In the genomic region with DNA sequence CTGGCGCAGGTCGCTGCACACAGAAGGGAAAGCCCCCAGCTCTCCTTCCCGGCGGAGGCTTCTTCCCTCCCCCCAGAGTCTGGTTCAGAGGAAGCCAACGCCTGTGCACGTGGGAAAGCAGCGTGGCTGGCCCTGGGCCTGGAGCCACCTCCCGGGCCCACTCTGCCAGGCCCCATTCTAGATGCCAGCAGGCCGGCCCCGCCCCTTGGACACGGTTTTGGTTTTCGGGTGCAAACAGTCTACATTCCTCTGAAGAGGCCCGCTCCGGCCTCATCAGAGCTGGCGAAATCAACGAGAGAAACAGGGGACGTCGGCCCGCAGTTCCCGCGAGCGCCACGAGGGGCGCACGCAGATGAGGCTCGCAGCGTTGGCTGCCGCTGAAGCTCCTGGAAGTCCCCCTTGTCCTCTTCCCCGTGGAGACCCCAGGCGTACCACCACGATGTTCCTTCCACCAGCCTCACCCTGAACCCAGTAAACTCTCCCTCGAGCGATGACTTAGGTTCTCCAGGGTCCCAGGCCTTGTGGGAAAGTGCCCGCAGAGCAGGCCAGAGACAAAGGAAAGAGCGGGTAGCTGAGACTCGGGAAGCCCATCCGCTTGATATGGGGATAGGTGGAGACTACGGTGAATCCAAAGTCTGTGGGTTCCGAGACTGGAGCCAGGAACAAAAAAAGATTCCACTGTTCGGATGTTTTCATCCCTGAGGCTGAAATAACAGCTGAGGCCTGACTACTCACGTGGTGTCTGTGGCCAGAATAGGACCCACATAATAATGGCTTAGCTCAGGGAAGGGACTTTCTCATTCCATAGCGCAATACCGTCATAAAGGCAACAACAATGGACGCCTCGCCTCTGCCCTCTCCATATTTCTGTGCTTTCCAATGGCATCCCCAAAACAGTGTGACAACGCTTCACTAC, we compare ENCODE assay signal across 8 cellular contexts.
A peak's percentile ranks its signal among the peaks of the same experiment; 100 is the strongest.
DNase-seq lines count a peak whose midpoint lies in the region; ATAC-seq and TF ChIP-seq lines count a peak whose summit lies in the region.

No MANE protein-coding gene starts in this region.

- DNase-seq in PC-9 (peak in 1 of 2 experiments; percentile 75), Right ventricle myocardium inferior (ENCODE audit: missing footprints) (peak; percentile 89), SHP77 treated with DMSO at 0.1 percent for 48 hours (lab: John Stamatoyannopoulos, UW) (no peak)
- DNase-seq in activated naive CD4-positive, alpha-beta T cell treated with anti-CD3 and anti-CD28 coated beads, Interleukin-2, amount 50 U/mL, for 16 hours = peak; percentile 56

- H3K27me3 ChIP-seq in PC-9 (ENCODE audit: insufficient read depth, low read depth) = no peaks in the 10 kb centered on the region
- H3K27me3 ChIP-seq in parathyroid adenoma (ENCODE audit: control insufficient read depth, insufficient read depth, low read length) = no peaks in the 10 kb centered on the region

- intact Hi-C loops in PC-9 (cut with micrococcal nuclease; ENCODE audit: unreplicated experiment) = no loop called here
- intact Hi-C loops in Right ventricle myocardium inferior (cut with DNase I) = no loop called here

- no peaks in the 10 kb centered on the region for H3K4me1 ChIP-seq in PC-9 (replicated peaks; ENCODE audit: insufficient read depth)
- H3K4me1 ChIP-seq in parathyroid adenoma = no peaks in the 10 kb centered on the region
- no peaks in the 10 kb centered on the region for H3K4me1 ChIP-seq in urinary bladder (ENCODE audit: insufficient read depth)

- H3K36me3 ChIP-seq in PC-9 (ENCODE audit: low read depth) (no peaks in the 10 kb centered on the region), parathyroid adenoma (ENCODE audit: control insufficient read depth, insufficient read depth, low read length) (no peaks in the 10 kb centered on the region), urinary bladder (ENCODE audit: insufficient read depth) (no peaks in the 10 kb centered on the region)

- H4K20me1 ChIP-seq in PC-9 (ENCODE audit: insufficient read depth) = no peaks in the 10 kb centered on the region

- no peaks in the 10 kb centered on the region for H3F3A ChIP-seq in PC-9 (ENCODE audit: insufficient read depth, low read depth)

- H3K9me2 ChIP-seq in PC-9 (ENCODE audit: insufficient read depth) = no peaks in the 10 kb centered on the region

- H3K4me2 ChIP-seq in PC-9 (no peak overlapping the region), parathyroid adenoma (ENCODE audit: low read length) (peak overlapping the region; percentile 58)

- H3K79me2 ChIP-seq in PC-9 (ENCODE audit: low read depth) (no peaks in the 10 kb centered on the region), parathyroid adenoma (no peaks in the 10 kb centered on the region)

- 31% methylated on average over 46 of the region's 46 CpGs for WGBS in urinary bladder

- H3K9ac ChIP-seq in parathyroid adenoma = no peak overlapping the region

- TF ChIP-seq CTCF in PC-9 (conservative IDR thresholded peaks at IDR 0.05) (peak; percentile 59), parathyroid adenoma (IDR thresholded peaks at IDR 0.05) (peak; percentile 75)

- no TSS peak for BruUV-seq in PC-9 (replicated peaks; lab: Mats Ljungman, UMichigan)

- CTCF ChIA-PET in PC-9 (lab: Charles Lee) = interaction anchor here (0.6 to 1.3 kb wide), 8 partner anchors 10 to 1402 kb away, joined by 3 to 9 read pairs (median 3); no protein-coding TSS in a partner anchor

- no peak overlapping the region for H2AFZ ChIP-seq in PC-9
- H2AFZ ChIP-seq in parathyroid adenoma = peak overlapping the region; percentile 36

- no peak overlapping the region for H3K4me3 ChIP-seq in PC-9
- no peak overlapping the region for H3K4me3 ChIP-seq in parathyroid adenoma (ENCODE audit: low read depth, low read length)
- no peak overlapping the region for H3K4me3 ChIP-seq in urinary bladder (ENCODE audit: low read depth, low read length)

- ATAC-seq in GM18502 (IDR thresholded peaks at IDR 0.05; ENCODE audit: poor library complexity, unreplicated experiment) (peak; percentile 93), HG02870 (IDR thresholded peaks at IDR 0.05; ENCODE audit: unreplicated experiment) (peak; percentile 89), Right ventricle myocardium inferior (peak; percentile 92)

- no peaks in the 10 kb centered on the region for H3K9me3 ChIP-seq in PC-9 (ENCODE audit: insufficient read depth, low read depth)
- no peaks in the 10 kb centered on the region for H3K9me3 ChIP-seq in parathyroid adenoma (ENCODE audit: control insufficient read depth, low read length)

- no peak overlapping the region for H3K27ac ChIP-seq in PC-9
- no peak overlapping the region for H3K27ac ChIP-seq in parathyroid adenoma
- H3K27ac ChIP-seq in urinary bladder (ENCODE audit: low read depth) = peak overlapping the region; percentile 24

- POLR2A ChIA-PET in PC-9 (lab: Charles Lee; ENCODE audit: unreplicated experiment) = no interaction called here
